Comparison of ENCODE assay signal across 18 cellular contexts in genomic region chr5:148014276-148014675, GRCh38. TPM values are rescaled to one million over a fixed set of nuclear protein-coding genes. Genes with fewer than 3 reads are reported as not detected.
"Had no signal": no experiment of that assay in that cellular context is flagged by ENCODE, and none has a peak within 500 bp of the region (broad histone marks: within the 10 kb centered on the region; RNA-seq: fewer than 3 reads in every experiment).

No MANE protein-coding gene starts in this region.

- ATAC-seq: psoas muscle; right lobe of liver; stimulated activated naive CD8-positive, alpha-beta T cell treated with anti-CD3 and anti-CD28 coated beads, Interleukin-15, Interleukin-2, amounts not matched to agents 100 U/mL and 50 U/mL, for 24 hours had no signal

- H3K27me3 ChIP-seq: adrenal gland, colonic mucosa, right lobe of liver had no signal

- H3K27ac ChIP-seq: adrenal gland, colonic mucosa, psoas muscle, right lobe of liver, VCaP had no signal

- H3K36me3 ChIP-seq: adrenal gland, colonic mucosa, right lobe of liver had no signal

- H3K4me1 ChIP-seq: adrenal gland, colonic mucosa, psoas muscle, right lobe of liver had no signal

- H3K27ac Mint-ChIP-seq: activated naive CD4-positive, alpha-beta T cell treated with anti-CD3 and anti-CD28 coated beads, Interleukin-2, amount 50 U/mL, for 24 hours; mesothelial cell of epicardium; nephron progenitor cell; type B pancreatic cell had no signal

- H3K27me3 Mint-ChIP-seq: activated naive CD4-positive, alpha-beta T cell treated with anti-CD3 and anti-CD28 coated beads, Interleukin-2, amount 50 U/mL, for 24 hours; type B pancreatic cell had no signal

- H3K9me3 Mint-ChIP-seq: activated naive CD4-positive, alpha-beta T cell treated with anti-CD3 and anti-CD28 coated beads, Interleukin-2, amount 50 U/mL, for 24 hours; mesothelial cell of epicardium; nephron progenitor cell; type B pancreatic cell had no signal

- H3K9me3 ChIP-seq: adrenal gland, colonic mucosa, psoas muscle, right lobe of liver had no signal

- H3K36me3 Mint-ChIP-seq: activated naive CD4-positive, alpha-beta T cell treated with anti-CD3 and anti-CD28 coated beads, Interleukin-2, amount 50 U/mL, for 24 hours; type B pancreatic cell had no signal

- DNase-seq: activated CD4-positive, alpha-beta T cell treated with anti-CD3 and anti-CD28 coated beads for 1 hour; activated CD4-positive, alpha-beta T cell treated with anti-CD3 and anti-CD28 coated beads, Interleukin-2, amount 50 U/mL, for 4 hours; activated effector memory CD4-positive, alpha-beta T cell treated with Interleukin-2 at 50 U/mL for 16 hours; adrenal gland; central memory CD4-positive, alpha-beta T cell; colonic mucosa; hippocampal formation; nephron progenitor cell; psoas muscle; right lobe of liver; stimulated activated naive CD8-positive, alpha-beta T cell treated with anti-CD3 and anti-CD28 coated beads, Interleukin-15, Interleukin-2, amounts not matched to agents 100 U/mL and 50 U/mL, for 24 hours; T-helper 1 cell; T1000 had no signal

- H3K4me3 ChIP-seq: adrenal gland, colonic mucosa, psoas muscle, right lobe of liver had no signal

- H3K4me3 Mint-ChIP-seq: activated naive CD4-positive, alpha-beta T cell treated with anti-CD3 and anti-CD28 coated beads, Interleukin-2, amount 50 U/mL, for 24 hours; mesothelial cell of epicardium; nephron progenitor cell; type B pancreatic cell had no signal

- H3K4me1 Mint-ChIP-seq: activated naive CD4-positive, alpha-beta T cell treated with anti-CD3 and anti-CD28 coated beads, Interleukin-2, amount 50 U/mL, for 24 hours had no signal

RNA-seq across cellular contexts. Expression of gene SPINK5, which starts 49.5 kb away (rescaled TPM):
- total RNA-seq: osteoblast had no signal
